ENCODE assay signal across 8 cellular contexts in genomic region chr7:6008668-6009611, GRCh38. TPM values are rescaled to one million over a fixed set of nuclear protein-coding genes. Genes with fewer than 3 reads are reported as not detected.
DNase-seq lines count a peak whose midpoint lies in the region; ATAC-seq and TF ChIP-seq lines count a peak whose summit lies in the region.

TSS of gene AIMP2 (plus strand) at chr7:6009272. CDS start at chr7:6009364, 92 bp downstream.
TSS of gene PMS2 (minus strand) at chr7:6009049. CDS start at chr7:6009019, 30 bp downstream.

- peak within 1 kb of the TSS; percentile 91 for H3K27ac Mint-ChIP-seq in activated T-helper 2 cell treated with anti-CD3 and anti-CD28 coated beads, Interferon-gamma antibody, Interleukin-2, Interleukin-4, amounts not matched to agents 10 μg/mL and 5 μg/mL and 100 μg/mL, durations not matched to agents 14 hours and 24 hours and 36 hours
- H3K27ac Mint-ChIP-seq in natural killer cell, result peak within 1 kb of the TSS; percentile 89 to 93

- ATAC-seq in RWPE2 (ENCODE audit: low read depth), result peak; percentile 92
- peak; percentile 91 to 94 (median 91) for ATAC-seq in natural killer cell

- DNase-seq in ELR (ENCODE audit: low read depth), result peak; percentile 100
- DNase-seq in H4 (ENCODE audit: low spot score), result peak; percentile 100
- DNase-seq in LoVo (ENCODE audit: low spot score), result peak; percentile 100
- peak; percentile 97 for DNase-seq in RWPE2 (ENCODE audit: low spot score)
- DNase-seq in activated T-helper 2 cell treated with anti-CD3 and anti-CD28 coated beads, Interferon-gamma antibody, Interleukin-2, Interleukin-4, amounts not matched to agents 10 μg/mL and 5 μg/mL and 100 μg/mL, durations not matched to agents 14 hours and 24 hours and 36 hours (ENCODE audit: low spot score), result peak; percentile 97
- DNase-seq in fibroblast of mammary gland (ENCODE audit: low read depth), result peak; percentile 98
- peak; percentile 96 for DNase-seq in natural killer cell
- DNase-seq in stimulated activated naive CD4-positive, alpha-beta T cell treated with Interleukin-2 at 50 U/mL for 16 hours (lab: John Stamatoyannopoulos, UW), result peak; percentile 97

- H3K4me1 Mint-ChIP-seq in activated T-helper 2 cell treated with anti-CD3 and anti-CD28 coated beads, Interferon-gamma antibody, Interleukin-2, Interleukin-4, amounts not matched to agents 10 μg/mL and 5 μg/mL and 100 μg/mL, durations not matched to agents 14 hours and 24 hours and 36 hours (ENCODE audit: low read depth), result peaks cover 28% of the 10 kb centered on the region
- H3K4me1 Mint-ChIP-seq in natural killer cell, result peaks cover 11 to 20% of the 10 kb centered on the region in 2 donors

- no peaks in the 10 kb centered on the region for H3K27me3 Mint-ChIP-seq in activated T-helper 2 cell treated with anti-CD3 and anti-CD28 coated beads, Interferon-gamma antibody, Interleukin-2, Interleukin-4, amounts not matched to agents 10 μg/mL and 5 μg/mL and 100 μg/mL, durations not matched to agents 14 hours and 24 hours and 36 hours (ENCODE audit: low read depth)
- no peaks in the 10 kb centered on the region for H3K27me3 Mint-ChIP-seq in natural killer cell (ENCODE audit: low read depth in 2 of 2)

- H3K27me3 ChIP-seq in RWPE2 (ENCODE audit: insufficient read depth, poor library complexity, severe bottlenecking), result no peaks in the 10 kb centered on the region

- peaks cover 36% of the 10 kb centered on the region for H3K36me3 Mint-ChIP-seq in activated T-helper 2 cell treated with anti-CD3 and anti-CD28 coated beads, Interferon-gamma antibody, Interleukin-2, Interleukin-4, amounts not matched to agents 10 μg/mL and 5 μg/mL and 100 μg/mL, durations not matched to agents 14 hours and 24 hours and 36 hours (ENCODE audit: low read depth)
- no peaks in the 10 kb centered on the region for H3K36me3 Mint-ChIP-seq in natural killer cell

- no peaks in the 10 kb centered on the region for H3K4me1 ChIP-seq in RWPE2 (ENCODE audit: insufficient read depth, poor library complexity, severe bottlenecking)

- peak within 1 kb of the TSS; percentile 64 for H3K4me3 ChIP-seq in RWPE2 (ENCODE audit: severe bottlenecking)
- H3K4me3 ChIP-seq in fibroblast of mammary gland (ENCODE audit: control insufficient read depth, low read depth, low read length), result peak within 1 kb of the TSS; percentile 80

- H3K9me3 ChIP-seq in RWPE2 (ENCODE audit: severe bottlenecking), result no peaks in the 10 kb centered on the region

- H3K9me3 Mint-ChIP-seq in activated T-helper 2 cell treated with anti-CD3 and anti-CD28 coated beads, Interferon-gamma antibody, Interleukin-2, Interleukin-4, amounts not matched to agents 10 μg/mL and 5 μg/mL and 100 μg/mL, durations not matched to agents 14 hours and 24 hours and 36 hours, result no peaks in the 10 kb centered on the region
- no peaks in the 10 kb centered on the region for H3K9me3 Mint-ChIP-seq in natural killer cell

- TF ChIP-seq CTCF in RWPE2 (IDR thresholded peaks at IDR 0.05; ENCODE audit: poor library complexity, severe bottlenecking) (no peak), fibroblast of mammary gland (conservative IDR thresholded peaks at IDR 0.05; ENCODE audit: control insufficient read depth, insufficient read depth, low read depth, low read length) (no peak), natural killer cell (IDR thresholded peaks at IDR 0.05) (no peak)

- intact Hi-C loops in activated T-helper 2 cell treated with anti-CD3 and anti-CD28 coated beads, Interferon-gamma antibody, Interleukin-2, Interleukin-4, amounts not matched to agents 10 μg/mL and 5 μg/mL and 100 μg/mL, durations not matched to agents 14 hours and 24 hours and 36 hours (cut with micrococcal nuclease), result loop anchor here (5.0 to 10.0 kb wide), 2 partner anchors 313 to 426 kb away; no protein-coding TSS in a partner anchor
- intact Hi-C loops in natural killer cell (cut with micrococcal nuclease), result no loop called here

- H3K4me3 Mint-ChIP-seq in activated T-helper 2 cell treated with anti-CD3 and anti-CD28 coated beads, Interferon-gamma antibody, Interleukin-2, Interleukin-4, amounts not matched to agents 10 μg/mL and 5 μg/mL and 100 μg/mL, durations not matched to agents 14 hours and 24 hours and 36 hours (ENCODE audit: low read depth), result peak within 1 kb of the TSS; percentile 87
- H3K4me3 Mint-ChIP-seq in natural killer cell, result peak within 1 kb of the TSS; percentile 96

- H3K27ac ChIP-seq in RWPE2 (ENCODE audit: poor library complexity, severe bottlenecking), result peak within 1 kb of the TSS; percentile 53

- peaks cover 20% of the 10 kb centered on the region for H3K36me3 ChIP-seq in RWPE2 (ENCODE audit: low read depth)

RNA-seq across cellular contexts. Expression of gene AIMP2, which starts in this region (rescaled TPM):
- 288 and 294 TPM in 2 replicates for total RNA-seq in H4 (2014; rRNA removed; shearing (Covaris generic))
- 73.4 and 82.9 TPM in 2 replicates for total RNA-seq in activated T-helper 2 cell treated with anti-CD3 and anti-CD28 coated beads, Interferon-gamma antibody, Interleukin-2, Interleukin-4, amounts not matched to agents 10 μg/mL and 5 μg/mL and 100 μg/mL, durations not matched to agents 14 hours and 24 hours and 36 hours
- 10 to 100 TPM in 1 of 3 donors, 1 to 10 TPM in 2; 7.2 to 11.1 (median 8.1) TPM for total RNA-seq in natural killer cell

RNA-seq across cellular contexts. Expression of gene PMS2, which starts in this region (rescaled TPM):
- total RNA-seq in H4 (2014; rRNA removed; shearing (Covaris generic)), result 35.0 and 36.3 TPM in 2 replicates
- total RNA-seq in activated T-helper 2 cell treated with anti-CD3 and anti-CD28 coated beads, Interferon-gamma antibody, Interleukin-2, Interleukin-4, amounts not matched to agents 10 μg/mL and 5 μg/mL and 100 μg/mL, durations not matched to agents 14 hours and 24 hours and 36 hours, result 21.2 and 21.5 TPM in 2 replicates
- total RNA-seq in natural killer cell, result 10 to 100 TPM; 13.2 to 17.3 (median 15.6) TPM

Comparison
In these comparisons a context has a peak if more than half of its experiments do, and no peak if none do; other contexts are left out.
1. Peak in every context shown above with its lines: DNase-seq, ATAC-seq, H3K4me3 ChIP-seq and H3K27ac ChIP-seq.